In genomic region chr15:48109212-48109611, GRCh38 we compare ENCODE assay signal across 38 cellular contexts. TPM values are rescaled to one million over a fixed set of nuclear protein-coding genes. Genes with fewer than 3 reads are reported as not detected.
"Had no signal": no experiment of that assay in that cellular context is flagged by ENCODE, and none has a peak within 500 bp of the region (broad histone marks: within the 10 kb centered on the region; RNA-seq: fewer than 3 reads in every experiment).

No MANE protein-coding gene starts in this region.

- H3K4me1 Mint-ChIP-seq: activated B cell treated with CpG ODN at 0.5 μM for 24 hours; activated CD4-positive, alpha-beta T cell treated with anti-CD3 and anti-CD28 coated beads, Interleukin-2, amount 10 ng/mL, durations not matched to agents 24 days and 14 days; activated naive CD8-positive, alpha-beta T cell treated with anti-CD3 and anti-CD28 coated beads for 36 hours; activated T-helper 17 cell treated with anti-CD3 and anti-CD28 coated beads, Interleukin-2, amount 50 U/mL, for 72 hours had no signal

- H3K36me3 ChIP-seq: adrenal gland, brain microvascular endothelial cell, breast epithelium had no signal

- H3K9me3 Mint-ChIP-seq: activated B cell treated with CpG ODN at 0.5 μM for 24 hours; activated CD4-positive, alpha-beta memory T cell treated with anti-CD3 and anti-CD28 coated beads for 36 hours; activated CD4-positive, alpha-beta T cell treated with anti-CD3 and anti-CD28 coated beads, Interleukin-2, amount 10 ng/mL, durations not matched to agents 24 days and 14 days; activated CD8-positive, alpha-beta T cell treated with anti-CD3 and anti-CD28 coated beads for 36 hours; activated naive CD4-positive, alpha-beta T cell treated with anti-CD3 and anti-CD28 coated beads for 36 hours; activated naive CD4-positive, alpha-beta T cell treated with anti-CD3 and anti-CD28 coated beads, Interleukin-2, amount 50 U/mL, for 72 hours; activated naive CD8-positive, alpha-beta T cell treated with anti-CD3 and anti-CD28 coated beads for 36 hours; activated T-cell treated with anti-CD3 and anti-CD28 coated beads, Interleukin-2, amount 50 U/mL, for 4 hours; activated T-cell treated with anti-CD3 and anti-CD28 coated beads, Interleukin-2, amount 50 U/mL, for 72 hours; activated T-helper 1 cell treated with anti-CD3 and anti-CD28 coated beads, Interleukin-12 subunit alpha, Interleukin-12 subunit beta, Interleukin-2, Interleukin-4 antibody, amounts not matched to agents 30 ng/mL and 10 ng/mL and 1 ng/mL, durations not matched to agents 14 hours and 24 hours and 36 hours; activated T-helper 17 cell treated with anti-CD3 and anti-CD28 coated beads, Interleukin-2, amount 50 U/mL, for 72 hours; T-helper 1 cell treated with Interleukin-12 subunit alpha and Interleukin-12 subunit beta and Interleukin-4 antibody, amounts not matched to agents 30 μg/mL and 1 μg/mL, for 36 hours; T-helper 2 cell treated with Interferon-gamma antibody and Interleukin-4, amounts not matched to agents 5 μg/mL and 100 μg/mL, for 36 hours had no signal

- H3K9me3 ChIP-seq: adrenal gland, body of pancreas, breast epithelium had no signal

- H3K27ac Mint-ChIP-seq: activated B cell treated with CpG ODN at 0.5 μM for 24 hours; activated CD4-positive, alpha-beta memory T cell treated with anti-CD3 and anti-CD28 coated beads for 36 hours; activated CD4-positive, alpha-beta T cell treated with anti-CD3 and anti-CD28 coated beads, Interleukin-2, amount 10 ng/mL, durations not matched to agents 24 days and 14 days; activated CD8-positive, alpha-beta T cell treated with anti-CD3 and anti-CD28 coated beads for 36 hours; activated naive CD4-positive, alpha-beta T cell treated with anti-CD3 and anti-CD28 coated beads for 36 hours; activated naive CD4-positive, alpha-beta T cell treated with anti-CD3 and anti-CD28 coated beads, Interleukin-2, amount 50 U/mL, for 72 hours; activated naive CD8-positive, alpha-beta T cell treated with anti-CD3 and anti-CD28 coated beads for 36 hours; activated T-cell treated with anti-CD3 and anti-CD28 coated beads, Interleukin-2, amount 50 U/mL, for 72 hours; activated T-helper 1 cell treated with anti-CD3 and anti-CD28 coated beads, Interleukin-12 subunit alpha, Interleukin-12 subunit beta, Interleukin-2, Interleukin-4 antibody, amounts not matched to agents 30 ng/mL and 10 ng/mL and 1 ng/mL, durations not matched to agents 14 hours and 24 hours and 36 hours; activated T-helper 17 cell treated with anti-CD3 and anti-CD28 coated beads, Interleukin-2, amount 50 U/mL, for 72 hours; T-helper 1 cell treated with Interleukin-12 subunit alpha and Interleukin-12 subunit beta and Interleukin-4 antibody, amounts not matched to agents 30 μg/mL and 1 μg/mL, for 36 hours; T-helper 2 cell treated with Interferon-gamma antibody and Interleukin-4, amounts not matched to agents 5 μg/mL and 100 μg/mL, for 36 hours had no signal

- H3K27me3 ChIP-seq: adrenal gland, body of pancreas, brain microvascular endothelial cell, breast epithelium had no signal

- DNase-seq: activated B cell treated with CpG ODN at 0.5 μM for 24 hours; activated CD4-positive, alpha-beta memory T cell treated with anti-CD3 and anti-CD28 coated beads for 36 hours; activated CD4-positive, alpha-beta T cell treated with anti-CD3 and anti-CD28 coated beads for 4 hours; activated CD4-positive, alpha-beta T cell treated with anti-CD3 and anti-CD28 coated beads, Interleukin-2, amount 10 ng/mL, durations not matched to agents 24 days and 14 days; activated CD4-positive, alpha-beta T cell treated with anti-CD3 and anti-CD28 coated beads, Interleukin-2, amount 50 U/mL, for 1 hour; activated CD4-positive, alpha-beta T cell treated with anti-CD3 and anti-CD28 coated beads, Interleukin-2, amount 50 U/mL, for 4 hours; activated CD4-positive, CD25-positive, alpha-beta regulatory T cell treated with anti-CD3 and anti-CD28 coated beads, Interleukin-2, amount 50 U/mL, for 72 hours; activated CD8-positive, alpha-beta memory T cell treated with anti-CD3 and anti-CD28 coated beads, Interleukin-2, amount 50 U/mL, for 4 hours; activated CD8-positive, alpha-beta T cell treated with anti-CD3 and anti-CD28 coated beads for 36 hours; activated effector memory CD4-positive, alpha-beta T cell treated with anti-CD3 and anti-CD28 coated beads, Interleukin-2, amount 50 U/mL, for 16 hours; activated gamma-delta T cell treated with Interleukin-2 at 50 U/mL for 16 hours; activated naive CD4-positive, alpha-beta T cell; activated naive CD4-positive, alpha-beta T cell treated with anti-CD3 and anti-CD28 coated beads for 36 hours; activated naive CD4-positive, alpha-beta T cell treated with anti-CD3 and anti-CD28 coated beads, Interleukin-2, amount 50 U/mL, for 16 hours; activated naive CD8-positive, alpha-beta T cell treated with anti-CD3 and anti-CD28 coated beads for 36 hours; activated T-cell treated with anti-CD3 and anti-CD28 coated beads for 4 hours; activated T-cell treated with anti-CD3 and anti-CD28 coated beads, Interleukin-2, amount 50 U/mL, for 1 hour; activated T-cell treated with anti-CD3 and anti-CD28 coated beads, Interleukin-2, amount 50 U/mL, for 4 hours; activated T-cell treated with anti-CD3 and anti-CD28 coated beads, Interleukin-2, amount 50 U/mL, for 72 hours; adrenal gland; amniotic stem cell; aorta; body of pancreas; brain microvascular endothelial cell; central memory CD4-positive, alpha-beta T cell; T-helper 1 cell; T-helper 2 cell; T-helper 9 cell had no signal

- H3K36me3 Mint-ChIP-seq: activated CD4-positive, alpha-beta memory T cell treated with anti-CD3 and anti-CD28 coated beads for 36 hours; activated naive CD4-positive, alpha-beta T cell treated with anti-CD3 and anti-CD28 coated beads, Interleukin-2, amount 50 U/mL, for 72 hours; activated naive CD8-positive, alpha-beta T cell treated with anti-CD3 and anti-CD28 coated beads for 36 hours had no signal

- H3K4me1 ChIP-seq: adrenal gland, body of pancreas, breast epithelium had no signal

- H3K4me3 Mint-ChIP-seq: activated B cell treated with CpG ODN at 0.5 μM for 24 hours; activated CD4-positive, alpha-beta memory T cell treated with anti-CD3 and anti-CD28 coated beads for 36 hours; activated CD4-positive, alpha-beta T cell treated with anti-CD3 and anti-CD28 coated beads, Interleukin-2, amount 10 ng/mL, durations not matched to agents 24 days and 14 days; activated CD8-positive, alpha-beta T cell treated with anti-CD3 and anti-CD28 coated beads for 36 hours; activated naive CD4-positive, alpha-beta T cell treated with anti-CD3 and anti-CD28 coated beads for 36 hours; activated naive CD8-positive, alpha-beta T cell treated with anti-CD3 and anti-CD28 coated beads for 36 hours; activated T-cell treated with anti-CD3 and anti-CD28 coated beads, Interleukin-2, amount 50 U/mL, for 4 hours; activated T-cell treated with anti-CD3 and anti-CD28 coated beads, Interleukin-2, amount 50 U/mL, for 72 hours; activated T-helper 1 cell treated with anti-CD3 and anti-CD28 coated beads, Interleukin-12 subunit alpha, Interleukin-12 subunit beta, Interleukin-2, Interleukin-4 antibody, amounts not matched to agents 30 ng/mL and 10 ng/mL and 1 ng/mL, durations not matched to agents 14 hours and 24 hours and 36 hours; activated T-helper 17 cell treated with anti-CD3 and anti-CD28 coated beads, Interleukin-2, amount 50 U/mL, for 72 hours; T-helper 1 cell treated with Interleukin-12 subunit alpha and Interleukin-12 subunit beta and Interleukin-4 antibody, amounts not matched to agents 30 μg/mL and 1 μg/mL, for 36 hours; T-helper 2 cell treated with Interferon-gamma antibody and Interleukin-4, amounts not matched to agents 5 μg/mL and 100 μg/mL, for 36 hours had no signal

- H3K4me3 ChIP-seq: adrenal gland, body of pancreas, breast epithelium had no signal

- ATAC-seq: activated CD8-positive, alpha-beta T cell treated with anti-CD3 and anti-CD28 coated beads for 36 hours; activated naive CD4-positive, alpha-beta T cell treated with anti-CD3 and anti-CD28 coated beads, Interleukin-2, amount 50 U/mL, for 72 hours; activated T-cell treated with anti-CD3 and anti-CD28 coated beads, Interleukin-2, amount 50 U/mL, for 4 hours; activated T-cell treated with anti-CD3 and anti-CD28 coated beads, Interleukin-2, amount 50 U/mL, for 72 hours; activated T-helper 17 cell treated with anti-CD3 and anti-CD28 coated beads, Interleukin-2, amount 50 U/mL, for 72 hours; body of pancreas had no signal

- H3K27ac ChIP-seq: adrenal gland, body of pancreas, brain microvascular endothelial cell, breast epithelium, VCaP had no signal

RNA-seq across cellular contexts. Expression of gene SLC24A5, which starts 11.6 kb away (rescaled TPM):
- total RNA-seq: activated B cell treated with CpG ODN at 0.5 μM for 24 hours; activated CD4-positive, alpha-beta memory T cell treated with anti-CD3 and anti-CD28 coated beads for 36 hours; activated CD4-positive, alpha-beta T cell treated with anti-CD3 and anti-CD28 coated beads, Interleukin-2, amount 10 ng/mL, durations not matched to agents 24 days and 14 days; activated CD8-positive, alpha-beta memory T cell treated with anti-CD3 and anti-CD28 coated beads for 36 hours; activated CD8-positive, alpha-beta T cell treated with anti-CD3 and anti-CD28 coated beads for 36 hours; activated naive CD4-positive, alpha-beta T cell treated with anti-CD3 and anti-CD28 coated beads for 36 hours; activated naive CD4-positive, alpha-beta T cell treated with anti-CD3 and anti-CD28 coated beads, Interleukin-2, amount 50 U/mL, for 72 hours; activated naive CD8-positive, alpha-beta T cell treated with anti-CD3 and anti-CD28 coated beads for 36 hours; activated T-cell treated with anti-CD3 and anti-CD28 coated beads, Interleukin-2, amount 50 U/mL, for 4 hours; activated T-cell treated with anti-CD3 and anti-CD28 coated beads, Interleukin-2, amount 50 U/mL, for 72 hours; activated T-helper 1 cell treated with anti-CD3 and anti-CD28 coated beads, Interleukin-12 subunit alpha, Interleukin-12 subunit beta, Interleukin-2, Interleukin-4 antibody, amounts not matched to agents 30 ng/mL and 10 ng/mL and 1 ng/mL, durations not matched to agents 14 hours and 24 hours and 36 hours; activated T-helper 17 cell treated with anti-CD3 and anti-CD28 coated beads, Interleukin-2, amount 50 U/mL, for 72 hours; adrenal gland; aorta; astrocyte; body of pancreas; breast epithelium; cardiac septum had no signal
